Comparison of ENCODE assay signal across 8 cellular contexts in the genomic region with DNA sequence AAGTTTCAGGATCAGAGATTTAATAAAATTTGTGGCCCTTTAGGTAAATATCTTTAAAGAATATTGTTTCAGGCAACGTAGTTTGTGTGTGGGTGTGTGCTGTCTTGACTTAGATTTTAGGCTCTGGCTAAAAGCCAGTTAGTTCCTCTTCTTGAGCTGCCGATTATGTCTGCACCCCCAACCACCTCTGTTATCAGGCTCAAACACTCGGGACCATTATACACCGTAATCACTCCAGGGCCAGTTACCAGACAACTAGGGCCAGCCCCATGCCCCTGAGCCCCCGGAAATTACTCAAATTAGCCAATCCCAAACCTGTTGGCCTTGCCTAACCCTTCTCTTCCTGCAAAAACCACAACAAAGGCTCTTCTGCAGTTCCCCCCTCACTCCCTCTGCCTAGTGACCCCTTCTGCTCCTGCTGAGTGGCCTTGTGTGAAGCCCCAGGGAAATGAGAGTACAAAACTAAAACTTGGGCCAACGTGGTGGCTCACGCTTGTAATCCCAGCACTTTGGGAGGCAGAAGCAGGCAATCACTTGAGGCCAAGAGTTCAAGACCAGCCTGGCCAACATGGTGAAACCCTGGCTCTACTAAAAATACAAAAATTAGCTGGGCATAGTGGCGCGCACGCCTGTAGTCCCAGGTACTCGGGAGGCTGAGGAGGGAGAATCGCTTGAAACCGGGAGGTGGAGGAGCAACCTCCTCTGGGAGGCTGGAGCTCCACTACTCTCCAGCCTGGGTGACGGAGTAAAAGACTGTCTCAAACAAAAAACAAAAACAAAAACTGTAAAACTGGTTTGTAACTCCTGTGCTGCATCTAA. TPM values are rescaled to one million over a fixed set of nuclear protein-coding genes. Genes with fewer than 3 reads are reported as not detected.
DNase-seq lines count a peak whose midpoint lies in the region; ATAC-seq and TF ChIP-seq lines count a peak whose summit lies in the region.

No MANE protein-coding gene starts in this region.

- peak overlapping the region; percentile 58 for H3K4me3 Mint-ChIP-seq in activated CD4-positive, alpha-beta memory T cell treated with anti-CD3 and anti-CD28 coated beads, Interleukin-2, amount 10 ng/mL, durations not matched to agents 7 days and 5 days
- H3K4me3 Mint-ChIP-seq in neural crest cell: peak overlapping the region; percentile 47

- H3K27ac Mint-ChIP-seq in activated CD4-positive, alpha-beta memory T cell treated with anti-CD3 and anti-CD28 coated beads, Interleukin-2, amount 10 ng/mL, durations not matched to agents 7 days and 5 days: peak overlapping the region; percentile 97
- no peak overlapping the region for H3K27ac Mint-ChIP-seq in neural crest cell (ENCODE audit: unreplicated experiment)

- no peak for TF ChIP-seq CTCF in neural crest cell (conservative IDR thresholded peaks at IDR 0.05)

- no peaks in the 10 kb centered on the region for H3K27me3 Mint-ChIP-seq in activated CD4-positive, alpha-beta memory T cell treated with anti-CD3 and anti-CD28 coated beads, Interleukin-2, amount 10 ng/mL, durations not matched to agents 7 days and 5 days
- no peaks in the 10 kb centered on the region for H3K27me3 Mint-ChIP-seq in neural crest cell (ENCODE audit: low read depth)

- H3K4me1 Mint-ChIP-seq in activated CD4-positive, alpha-beta memory T cell treated with anti-CD3 and anti-CD28 coated beads, Interleukin-2, amount 10 ng/mL, durations not matched to agents 7 days and 5 days: peaks cover 48% of the 10 kb centered on the region
- H3K4me1 Mint-ChIP-seq in neural crest cell: peaks cover 20% of the 10 kb centered on the region

- CTCF ChIA-PET in activated CD4-positive, alpha-beta memory T cell treated with anti-CD3 and anti-CD28 coated beads, Interleukin-2, amount 10 ng/mL, durations not matched to agents 7 days and 5 days (lab: Charles Lee): interaction anchor here (0.7 to 3.1 kb wide), 4 partner anchors 8 to 43 kb away, joined by 3 to 14 read pairs (median 8); a partner anchor contains a TSS

- peak; percentile 35 for ATAC-seq in GM18499 (IDR thresholded peaks at IDR 0.05; ENCODE audit: insufficient read depth, unreplicated experiment)
- ATAC-seq in GM19324 (IDR thresholded peaks at IDR 0.05; ENCODE audit: low FRiP score, unreplicated experiment): no peak
- ATAC-seq in HG03095 (IDR thresholded peaks at IDR 0.05; ENCODE audit: unreplicated experiment): no peak

- DNase-seq in HUDEP-2 (lab: John Stamatoyannopoulos, UW; ENCODE audit: unreplicated experiment in 76 of 76) (peak in 74 of 76 experiments; percentile 29 to 99 (median 92)), neural crest cell (ENCODE audit: low read depth, low spot score) (no peak), SW 1271 (lab: John Stamatoyannopoulos, UW) (no peak), NCI-H774 (lab: John Stamatoyannopoulos, UW) (no peak)
- peak; percentile 62 for DNase-seq in activated CD4-positive, alpha-beta memory T cell treated with anti-CD3 and anti-CD28 coated beads, Interleukin-2, amount 10 ng/mL, durations not matched to agents 7 days and 5 days

- H3K9me3 Mint-ChIP-seq in activated CD4-positive, alpha-beta memory T cell treated with anti-CD3 and anti-CD28 coated beads, Interleukin-2, amount 10 ng/mL, durations not matched to agents 7 days and 5 days: no peaks in the 10 kb centered on the region
- H3K9me3 Mint-ChIP-seq in neural crest cell: no peaks in the 10 kb centered on the region

- H3K36me3 Mint-ChIP-seq in activated CD4-positive, alpha-beta memory T cell treated with anti-CD3 and anti-CD28 coated beads, Interleukin-2, amount 10 ng/mL, durations not matched to agents 7 days and 5 days (ENCODE audit: low read depth): peaks cover 3% of the 10 kb centered on the region
- no peaks in the 10 kb centered on the region for H3K36me3 Mint-ChIP-seq in neural crest cell (ENCODE audit: low read depth)

- POLR2A ChIA-PET in activated CD4-positive, alpha-beta memory T cell treated with anti-CD3 and anti-CD28 coated beads, Interleukin-2, amount 10 ng/mL, durations not matched to agents 7 days and 5 days (lab: Charles Lee): interaction anchor here (1.1 to 5.3 kb wide), 9 partner anchors 9 to 280 kb away, joined by 3 to 197 read pairs (median 6); a partner anchor contains a TSS

RNA-seq across cellular contexts. Expression of a gene that starts 9.2 kb away (rescaled TPM):
- 100 to 1,000 TPM; 477 to 494 TPM for total RNA-seq in activated CD4-positive, alpha-beta memory T cell treated with anti-CD3 and anti-CD28 coated beads, Interleukin-2, amount 10 ng/mL, durations not matched to agents 7 days and 5 days
- 284 and 292 TPM in 2 replicates for total RNA-seq in neural crest cell

RNA-seq across cellular contexts. Expression of a gene that starts 18.8 kb away (rescaled TPM):
- total RNA-seq in activated CD4-positive, alpha-beta memory T cell treated with anti-CD3 and anti-CD28 coated beads, Interleukin-2, amount 10 ng/mL, durations not matched to agents 7 days and 5 days: 1 to 10 TPM; 6.1 TPM
- 3.8 and 4.3 TPM in 2 replicates for total RNA-seq in neural crest cell

RNA-seq across cellular contexts. Expression of a gene that starts 46.7 kb away (rescaled TPM):
- not detected for total RNA-seq in activated CD4-positive, alpha-beta memory T cell treated with anti-CD3 and anti-CD28 coated beads, Interleukin-2, amount 10 ng/mL, durations not matched to agents 7 days and 5 days
- total RNA-seq in neural crest cell: not detected in 2 replicates

Comparison
In these comparisons a context has a peak if more than half of its experiments do, and no peak if none do; other contexts are left out.
1. DNase-seq: peak in HUDEP-2 (74 of 76) and activated CD4-positive, alpha-beta memory T cell treated with anti-CD3 and anti-CD28 coated beads, Interleukin-2, amount 10 ng/mL, durations not matched to agents 7 days and 5 days (single experiment); none in neural crest cell (single experiment), SW 1271 (0 of 2) and NCI-H774 (single experiment).